ENCODE assay signal across 1 cellular context in the genomic region with DNA sequence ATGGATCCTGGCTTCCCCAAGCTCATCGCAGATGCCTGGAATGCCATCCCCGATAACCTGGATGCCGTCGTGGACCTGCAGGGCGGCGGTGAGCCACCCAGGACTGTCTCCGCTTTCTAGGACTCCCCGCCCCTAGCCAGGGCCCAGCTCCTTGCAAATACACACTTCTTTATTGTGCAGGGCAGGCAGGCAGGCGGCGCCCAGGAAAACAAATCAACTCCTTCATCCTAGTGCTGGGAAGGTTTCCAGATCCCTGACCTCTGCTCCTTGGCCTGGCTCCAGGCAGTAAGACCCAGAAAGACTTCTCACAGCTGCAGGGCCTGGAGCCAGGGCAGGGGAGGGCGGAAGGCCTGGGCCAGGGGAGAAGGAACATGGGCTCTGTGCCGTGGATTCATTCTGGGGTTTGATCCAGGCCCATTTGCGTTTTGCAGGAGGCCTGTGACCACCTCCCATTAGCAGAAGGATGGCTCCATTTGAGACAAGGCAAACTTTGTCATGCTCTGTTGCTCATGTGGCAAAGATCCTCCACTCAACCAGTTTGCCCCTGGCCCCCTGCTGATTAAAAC.
TF ChIP-seq lines count a peak whose summit lies in the region.

No MANE protein-coding gene starts in this region.

TF ChIP-seq in HepG2, 621 proteins besides CTCF, POLR2A, EP300 and RAD21 (continued from another document and continues in another):
- TF ChIP-seq, protein P1, sequence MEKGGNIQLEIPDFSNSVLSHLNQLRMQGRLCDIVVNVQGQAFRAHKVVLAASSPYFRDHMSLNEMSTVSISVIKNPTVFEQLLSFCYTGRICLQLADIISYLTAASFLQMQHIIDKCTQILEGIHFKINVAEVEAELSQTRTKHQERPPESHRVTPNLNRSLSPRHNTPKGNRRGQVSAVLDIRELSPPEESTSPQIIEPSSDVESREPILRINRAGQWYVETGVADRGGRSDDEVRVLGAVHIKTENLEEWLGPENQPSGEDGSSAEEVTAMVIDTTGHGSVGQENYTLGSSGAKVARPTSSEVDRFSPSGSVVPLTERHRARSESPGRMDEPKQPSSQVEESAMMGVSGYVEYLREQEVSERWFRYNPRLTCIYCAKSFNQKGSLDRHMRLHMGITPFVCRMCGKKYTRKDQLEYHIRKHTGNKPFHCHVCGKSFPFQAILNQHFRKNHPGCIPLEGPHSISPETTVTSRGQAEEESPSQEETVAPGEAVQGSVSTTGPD (CRISPR knock-in tag; IDR thresholded peaks at IDR 0.05): no peak
- no peak for TF ChIP-seq FOXK1 (CRISPR knock-in tag; IDR thresholded peaks at IDR 0.05; ENCODE audit: borderline replicate concordance, low read depth)
- TF ChIP-seq ZNF138 (CRISPR knock-in tag; IDR thresholded peaks at IDR 0.05; ENCODE audit: low read depth): no peak
- TF ChIP-seq CEBPB (IDR thresholded peaks at IDR 0.05; ENCODE audit: borderline replicate concordance, low read depth, low read length): no peak
- no peak for TF ChIP-seq MAFF (IDR thresholded peaks at IDR 0.05; ENCODE audit: low read depth, low read length)
- TF ChIP-seq ZEB1 (IDR thresholded peaks at IDR 0.05; ENCODE audit: insufficient replicate concordance, low read depth): no peak
- TF ChIP-seq, protein P2, sequence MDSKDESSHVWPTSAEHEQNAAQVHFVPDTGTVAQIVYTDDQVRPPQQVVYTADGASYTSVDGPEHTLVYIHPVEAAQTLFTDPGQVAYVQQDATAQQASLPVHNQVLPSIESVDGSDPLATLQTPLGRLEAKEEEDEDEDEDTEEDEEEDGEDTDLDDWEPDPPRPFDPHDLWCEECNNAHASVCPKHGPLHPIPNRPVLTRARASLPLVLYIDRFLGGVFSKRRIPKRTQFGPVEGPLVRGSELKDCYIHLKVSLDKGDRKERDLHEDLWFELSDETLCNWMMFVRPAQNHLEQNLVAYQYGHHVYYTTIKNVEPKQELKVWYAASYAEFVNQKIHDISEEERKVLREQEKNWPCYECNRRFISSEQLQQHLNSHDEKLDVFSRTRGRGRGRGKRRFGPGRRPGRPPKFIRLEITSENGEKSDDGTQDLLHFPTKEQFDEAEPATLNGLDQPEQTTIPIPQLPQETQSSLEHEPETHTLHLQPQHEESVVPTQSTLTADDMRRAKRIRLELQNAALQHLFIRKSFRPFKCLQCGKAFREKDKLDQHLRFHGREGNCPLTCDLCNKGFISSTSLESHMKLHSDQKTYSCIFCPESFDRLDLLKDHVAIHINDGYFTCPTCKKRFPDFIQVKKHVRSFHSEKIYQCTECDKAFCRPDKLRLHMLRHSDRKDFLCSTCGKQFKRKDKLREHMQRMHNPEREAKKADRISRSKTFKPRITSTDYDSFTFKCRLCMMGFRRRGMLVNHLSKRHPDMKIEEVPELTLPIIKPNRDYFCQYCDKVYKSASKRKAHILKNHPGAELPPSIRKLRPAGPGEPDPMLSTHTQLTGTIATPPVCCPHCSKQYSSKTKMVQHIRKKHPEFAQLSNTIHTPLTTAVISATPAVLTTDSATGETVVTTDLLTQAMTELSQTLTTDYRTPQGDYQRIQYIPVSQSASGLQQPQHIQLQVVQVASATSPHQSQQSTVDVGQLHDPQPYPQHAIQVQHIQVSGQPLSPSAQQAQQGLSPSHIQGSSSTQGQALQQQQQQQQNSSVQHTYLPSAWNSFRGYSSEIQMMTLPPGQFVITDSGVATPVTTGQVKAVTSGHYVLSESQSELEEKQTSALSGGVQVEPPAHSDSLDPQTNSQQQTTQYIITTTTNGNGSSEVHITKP (CRISPR knock-in tag; IDR thresholded peaks at IDR 0.05; ENCODE audit: low read depth): no peak
- TF ChIP-seq, protein P3, sequence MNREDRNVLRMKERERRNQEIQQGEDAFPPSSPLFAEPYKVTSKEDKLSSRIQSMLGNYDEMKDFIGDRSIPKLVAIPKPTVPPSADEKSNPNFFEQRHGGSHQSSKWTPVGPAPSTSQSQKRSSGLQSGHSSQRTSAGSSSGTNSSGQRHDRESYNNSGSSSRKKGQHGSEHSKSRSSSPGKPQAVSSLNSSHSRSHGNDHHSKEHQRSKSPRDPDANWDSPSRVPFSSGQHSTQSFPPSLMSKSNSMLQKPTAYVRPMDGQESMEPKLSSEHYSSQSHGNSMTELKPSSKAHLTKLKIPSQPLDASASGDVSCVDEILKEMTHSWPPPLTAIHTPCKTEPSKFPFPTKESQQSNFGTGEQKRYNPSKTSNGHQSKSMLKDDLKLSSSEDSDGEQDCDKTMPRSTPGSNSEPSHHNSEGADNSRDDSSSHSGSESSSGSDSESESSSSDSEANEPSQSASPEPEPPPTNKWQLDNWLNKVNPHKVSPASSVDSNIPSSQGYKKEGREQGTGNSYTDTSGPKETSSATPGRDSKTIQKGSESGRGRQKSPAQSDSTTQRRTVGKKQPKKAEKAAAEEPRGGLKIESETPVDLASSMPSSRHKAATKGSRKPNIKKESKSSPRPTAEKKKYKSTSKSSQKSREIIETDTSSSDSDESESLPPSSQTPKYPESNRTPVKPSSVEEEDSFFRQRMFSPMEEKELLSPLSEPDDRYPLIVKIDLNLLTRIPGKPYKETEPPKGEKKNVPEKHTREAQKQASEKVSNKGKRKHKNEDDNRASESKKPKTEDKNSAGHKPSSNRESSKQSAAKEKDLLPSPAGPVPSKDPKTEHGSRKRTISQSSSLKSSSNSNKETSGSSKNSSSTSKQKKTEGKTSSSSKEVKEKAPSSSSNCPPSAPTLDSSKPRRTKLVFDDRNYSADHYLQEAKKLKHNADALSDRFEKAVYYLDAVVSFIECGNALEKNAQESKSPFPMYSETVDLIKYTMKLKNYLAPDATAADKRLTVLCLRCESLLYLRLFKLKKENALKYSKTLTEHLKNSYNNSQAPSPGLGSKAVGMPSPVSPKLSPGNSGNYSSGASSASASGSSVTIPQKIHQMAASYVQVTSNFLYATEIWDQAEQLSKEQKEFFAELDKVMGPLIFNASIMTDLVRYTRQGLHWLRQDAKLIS (CRISPR knock-in tag; IDR thresholded peaks at IDR 0.05): no peak
- TF ChIP-seq, protein P4, sequence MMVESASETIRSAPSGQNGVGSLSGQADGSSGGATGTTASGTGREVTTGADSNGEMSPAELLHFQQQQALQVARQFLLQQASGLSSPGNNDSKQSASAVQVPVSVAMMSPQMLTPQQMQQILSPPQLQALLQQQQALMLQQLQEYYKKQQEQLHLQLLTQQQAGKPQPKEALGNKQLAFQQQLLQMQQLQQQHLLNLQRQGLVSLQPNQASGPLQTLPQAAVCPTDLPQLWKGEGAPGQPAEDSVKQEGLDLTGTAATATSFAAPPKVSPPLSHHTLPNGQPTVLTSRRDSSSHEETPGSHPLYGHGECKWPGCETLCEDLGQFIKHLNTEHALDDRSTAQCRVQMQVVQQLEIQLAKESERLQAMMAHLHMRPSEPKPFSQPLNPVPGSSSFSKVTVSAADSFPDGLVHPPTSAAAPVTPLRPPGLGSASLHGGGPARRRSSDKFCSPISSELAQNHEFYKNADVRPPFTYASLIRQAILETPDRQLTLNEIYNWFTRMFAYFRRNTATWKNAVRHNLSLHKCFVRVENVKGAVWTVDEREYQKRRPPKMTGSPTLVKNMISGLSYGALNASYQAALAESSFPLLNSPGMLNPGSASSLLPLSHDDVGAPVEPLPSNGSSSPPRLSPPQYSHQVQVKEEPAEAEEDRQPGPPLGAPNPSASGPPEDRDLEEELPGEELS (CRISPR knock-in tag; IDR thresholded peaks at IDR 0.05): peak; percentile 45; the same call in 1 of the 2 replicates
- no peak for TF ChIP-seq ZFP36 (IDR thresholded peaks at IDR 0.05; ENCODE audit: borderline replicate concordance, low read depth, low read length, partially characterized antibody)
- TF ChIP-seq, protein P5, sequence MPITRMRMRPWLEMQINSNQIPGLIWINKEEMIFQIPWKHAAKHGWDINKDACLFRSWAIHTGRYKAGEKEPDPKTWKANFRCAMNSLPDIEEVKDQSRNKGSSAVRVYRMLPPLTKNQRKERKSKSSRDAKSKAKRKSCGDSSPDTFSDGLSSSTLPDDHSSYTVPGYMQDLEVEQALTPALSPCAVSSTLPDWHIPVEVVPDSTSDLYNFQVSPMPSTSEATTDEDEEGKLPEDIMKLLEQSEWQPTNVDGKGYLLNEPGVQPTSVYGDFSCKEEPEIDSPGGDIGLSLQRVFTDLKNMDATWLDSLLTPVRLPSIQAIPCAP (CRISPR knock-in tag; IDR thresholded peaks at IDR 0.05; ENCODE audit: low read depth): no peak
- peak; percentile 15; the same call in 1 of the 2 replicates for TF ChIP-seq SALL1 (CRISPR knock-in tag; IDR thresholded peaks at IDR 0.05)
- TF ChIP-seq ISX (CRISPR knock-in tag; conservative IDR thresholded peaks at IDR 0.05): no peak
- no peak for TF ChIP-seq ZNF264 (CRISPR knock-in tag; IDR thresholded peaks at IDR 0.05)
- TF ChIP-seq ZNF773 (CRISPR knock-in tag; IDR thresholded peaks at IDR 0.05; ENCODE audit: borderline replicate concordance): no peak
- TF ChIP-seq, protein P6, sequence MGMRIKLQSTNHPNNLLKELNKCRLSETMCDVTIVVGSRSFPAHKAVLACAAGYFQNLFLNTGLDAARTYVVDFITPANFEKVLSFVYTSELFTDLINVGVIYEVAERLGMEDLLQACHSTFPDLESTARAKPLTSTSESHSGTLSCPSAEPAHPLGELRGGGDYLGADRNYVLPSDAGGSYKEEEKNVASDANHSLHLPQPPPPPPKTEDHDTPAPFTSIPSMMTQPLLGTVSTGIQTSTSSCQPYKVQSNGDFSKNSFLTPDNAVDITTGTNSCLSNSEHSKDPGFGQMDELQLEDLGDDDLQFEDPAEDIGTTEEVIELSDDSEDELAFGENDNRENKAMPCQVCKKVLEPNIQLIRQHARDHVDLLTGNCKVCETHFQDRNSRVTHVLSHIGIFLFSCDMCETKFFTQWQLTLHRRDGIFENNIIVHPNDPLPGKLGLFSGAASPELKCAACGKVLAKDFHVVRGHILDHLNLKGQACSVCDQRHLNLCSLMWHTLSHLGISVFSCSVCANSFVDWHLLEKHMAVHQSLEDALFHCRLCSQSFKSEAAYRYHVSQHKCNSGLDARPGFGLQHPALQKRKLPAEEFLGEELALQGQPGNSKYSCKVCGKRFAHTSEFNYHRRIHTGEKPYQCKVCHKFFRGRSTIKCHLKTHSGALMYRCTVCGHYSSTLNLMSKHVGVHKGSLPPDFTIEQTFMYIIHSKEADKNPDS (CRISPR knock-in tag; IDR thresholded peaks at IDR 0.05): no peak
- TF ChIP-seq TBX2 (CRISPR knock-in tag; IDR thresholded peaks at IDR 0.05; ENCODE audit: borderline replicate concordance): peak; percentile 48; the same call in 1 of the 2 replicates
- TF ChIP-seq, protein P7, sequence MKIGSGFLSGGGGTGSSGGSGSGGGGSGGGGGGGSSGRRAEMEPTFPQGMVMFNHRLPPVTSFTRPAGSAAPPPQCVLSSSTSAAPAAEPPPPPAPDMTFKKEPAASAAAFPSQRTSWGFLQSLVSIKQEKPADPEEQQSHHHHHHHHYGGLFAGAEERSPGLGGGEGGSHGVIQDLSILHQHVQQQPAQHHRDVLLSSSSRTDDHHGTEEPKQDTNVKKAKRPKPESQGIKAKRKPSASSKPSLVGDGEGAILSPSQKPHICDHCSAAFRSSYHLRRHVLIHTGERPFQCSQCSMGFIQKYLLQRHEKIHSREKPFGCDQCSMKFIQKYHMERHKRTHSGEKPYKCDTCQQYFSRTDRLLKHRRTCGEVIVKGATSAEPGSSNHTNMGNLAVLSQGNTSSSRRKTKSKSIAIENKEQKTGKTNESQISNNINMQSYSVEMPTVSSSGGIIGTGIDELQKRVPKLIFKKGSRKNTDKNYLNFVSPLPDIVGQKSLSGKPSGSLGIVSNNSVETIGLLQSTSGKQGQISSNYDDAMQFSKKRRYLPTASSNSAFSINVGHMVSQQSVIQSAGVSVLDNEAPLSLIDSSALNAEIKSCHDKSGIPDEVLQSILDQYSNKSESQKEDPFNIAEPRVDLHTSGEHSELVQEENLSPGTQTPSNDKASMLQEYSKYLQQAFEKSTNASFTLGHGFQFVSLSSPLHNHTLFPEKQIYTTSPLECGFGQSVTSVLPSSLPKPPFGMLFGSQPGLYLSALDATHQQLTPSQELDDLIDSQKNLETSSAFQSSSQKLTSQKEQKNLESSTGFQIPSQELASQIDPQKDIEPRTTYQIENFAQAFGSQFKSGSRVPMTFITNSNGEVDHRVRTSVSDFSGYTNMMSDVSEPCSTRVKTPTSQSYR (CRISPR knock-in tag; IDR thresholded peaks at IDR 0.05; ENCODE audit: borderline replicate concordance): no peak
- no peak for TF ChIP-seq ZMYM3 (CRISPR knock-in tag; IDR thresholded peaks at IDR 0.05)
- TF ChIP-seq, protein P8, sequence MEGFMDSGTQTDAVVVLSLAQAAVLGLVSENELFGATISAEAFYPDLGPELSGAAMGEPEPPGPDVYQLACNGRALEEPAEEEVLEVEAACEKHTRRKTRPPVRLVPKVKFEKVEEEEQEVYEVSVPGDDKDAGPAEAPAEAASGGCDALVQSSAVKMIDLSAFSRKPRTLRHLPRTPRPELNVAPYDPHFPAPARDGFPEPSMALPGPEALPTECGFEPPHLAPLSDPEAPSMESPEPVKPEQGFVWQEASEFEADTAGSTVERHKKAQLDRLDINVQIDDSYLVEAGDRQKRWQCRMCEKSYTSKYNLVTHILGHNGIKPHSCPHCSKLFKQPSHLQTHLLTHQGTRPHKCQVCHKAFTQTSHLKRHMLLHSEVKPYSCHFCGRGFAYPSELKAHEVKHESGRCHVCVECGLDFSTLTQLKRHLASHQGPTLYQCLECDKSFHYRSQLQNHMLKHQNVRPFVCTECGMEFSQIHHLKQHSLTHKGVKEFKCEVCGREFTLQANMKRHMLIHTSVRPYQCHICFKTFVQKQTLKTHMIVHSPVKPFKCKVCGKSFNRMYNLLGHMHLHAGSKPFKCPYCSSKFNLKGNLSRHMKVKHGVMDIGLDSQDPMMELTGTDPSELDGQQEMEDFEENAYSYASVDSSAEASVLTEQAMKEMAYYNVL (CRISPR knock-in tag; IDR thresholded peaks at IDR 0.05; ENCODE audit: borderline replicate concordance): no peak
- TF ChIP-seq ZFP62 (CRISPR knock-in tag; IDR thresholded peaks at IDR 0.05): no peak
- TF ChIP-seq, protein P9, sequence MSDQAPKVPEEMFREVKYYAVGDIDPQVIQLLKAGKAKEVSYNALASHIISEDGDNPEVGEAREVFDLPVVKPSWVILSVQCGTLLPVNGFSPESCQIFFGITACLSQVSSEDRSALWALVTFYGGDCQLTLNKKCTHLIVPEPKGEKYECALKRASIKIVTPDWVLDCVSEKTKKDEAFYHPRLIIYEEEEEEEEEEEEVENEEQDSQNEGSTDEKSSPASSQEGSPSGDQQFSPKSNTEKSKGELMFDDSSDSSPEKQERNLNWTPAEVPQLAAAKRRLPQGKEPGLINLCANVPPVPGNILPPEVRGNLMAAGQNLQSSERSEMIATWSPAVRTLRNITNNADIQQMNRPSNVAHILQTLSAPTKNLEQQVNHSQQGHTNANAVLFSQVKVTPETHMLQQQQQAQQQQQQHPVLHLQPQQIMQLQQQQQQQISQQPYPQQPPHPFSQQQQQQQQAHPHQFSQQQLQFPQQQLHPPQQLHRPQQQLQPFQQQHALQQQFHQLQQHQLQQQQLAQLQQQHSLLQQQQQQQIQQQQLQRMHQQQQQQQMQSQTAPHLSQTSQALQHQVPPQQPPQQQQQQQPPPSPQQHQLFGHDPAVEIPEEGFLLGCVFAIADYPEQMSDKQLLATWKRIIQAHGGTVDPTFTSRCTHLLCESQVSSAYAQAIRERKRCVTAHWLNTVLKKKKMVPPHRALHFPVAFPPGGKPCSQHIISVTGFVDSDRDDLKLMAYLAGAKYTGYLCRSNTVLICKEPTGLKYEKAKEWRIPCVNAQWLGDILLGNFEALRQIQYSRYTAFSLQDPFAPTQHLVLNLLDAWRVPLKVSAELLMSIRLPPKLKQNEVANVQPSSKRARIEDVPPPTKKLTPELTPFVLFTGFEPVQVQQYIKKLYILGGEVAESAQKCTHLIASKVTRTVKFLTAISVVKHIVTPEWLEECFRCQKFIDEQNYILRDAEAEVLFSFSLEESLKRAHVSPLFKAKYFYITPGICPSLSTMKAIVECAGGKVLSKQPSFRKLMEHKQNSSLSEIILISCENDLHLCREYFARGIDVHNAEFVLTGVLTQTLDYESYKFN (CRISPR knock-in tag; conservative IDR thresholded peaks at IDR 0.05): no peak
- TF ChIP-seq, protein P10, sequence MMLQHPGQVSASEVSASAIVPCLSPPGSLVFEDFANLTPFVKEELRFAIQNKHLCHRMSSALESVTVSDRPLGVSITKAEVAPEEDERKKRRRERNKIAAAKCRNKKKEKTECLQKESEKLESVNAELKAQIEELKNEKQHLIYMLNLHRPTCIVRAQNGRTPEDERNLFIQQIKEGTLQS (CRISPR knock-in tag; IDR thresholded peaks at IDR 0.05): no peak
- no peak for TF ChIP-seq ARID2 (CRISPR knock-in tag; IDR thresholded peaks at IDR 0.05; ENCODE audit: borderline replicate concordance)
- TF ChIP-seq SAP130 (CRISPR knock-in tag; IDR thresholded peaks at IDR 0.05; ENCODE audit: low read depth): 0 out of 2 replicates have a peak, but pooled peaks have one; percentile 37
- no peak for TF ChIP-seq CHD4 (IDR thresholded peaks at IDR 0.05; ENCODE audit: borderline replicate concordance, low read length)
